ENCODE assay signal across 8 cellular contexts in the genomic region with DNA sequence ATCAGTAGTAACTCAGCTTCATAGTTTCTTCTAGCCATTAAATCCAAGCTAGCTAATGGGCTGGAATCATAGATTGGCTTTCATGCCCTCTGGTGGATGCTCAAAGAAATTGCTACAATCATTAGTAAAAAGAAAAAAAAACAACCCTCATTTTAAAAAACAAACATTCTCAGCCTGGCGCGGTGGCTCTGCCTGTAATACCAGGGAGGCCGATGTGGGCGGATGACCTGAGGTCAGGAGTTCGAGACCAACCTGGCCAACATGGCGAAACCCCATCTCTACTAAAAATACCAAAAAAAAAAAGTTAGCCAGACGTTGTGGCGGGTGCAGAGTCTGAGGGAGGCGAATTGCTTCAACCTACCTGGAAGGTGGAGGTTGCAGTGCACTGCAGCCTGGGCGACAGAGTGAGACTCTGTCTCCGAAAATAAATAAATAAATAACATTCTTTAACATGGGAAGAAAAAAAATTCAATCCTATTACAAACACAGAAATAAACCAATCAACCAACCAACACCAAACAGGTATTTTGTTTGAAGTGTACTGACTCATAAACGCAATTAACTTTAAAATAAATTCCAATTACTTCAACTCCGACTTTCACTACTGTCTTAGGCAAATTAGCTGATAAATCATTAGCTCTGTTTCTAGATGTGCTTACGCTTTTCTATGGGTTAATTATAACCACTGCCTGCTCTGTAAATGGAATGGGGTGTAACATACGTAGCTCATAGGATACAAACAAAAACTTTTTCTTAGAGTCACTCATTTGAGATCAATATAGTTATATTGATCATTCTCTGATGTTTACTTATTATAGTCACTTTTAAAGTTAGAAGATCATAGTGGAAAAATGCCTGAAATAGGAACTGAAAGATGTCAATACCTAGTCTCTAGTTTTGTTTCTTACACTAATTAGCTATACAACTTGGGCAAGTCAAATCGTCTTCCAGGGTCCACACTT. TPM values are rescaled to one million over a fixed set of nuclear protein-coding genes. Genes with fewer than 3 reads are reported as not detected.
A peak's percentile ranks its signal among the peaks of the same experiment; 100 is the strongest.
DNase-seq lines count a peak whose midpoint lies in the region; ATAC-seq, FAIRE-seq and TF ChIP-seq lines count a peak whose summit lies in the region.

No MANE protein-coding gene starts in this region.

- intact Hi-C loops in IMR-90 (cut with micrococcal nuclease): loop anchor here (1.0 to 5.0 kb wide), 4 partner anchors 102 to 463 kb away; partner anchors contain the start of genes CLDN1 and P3H2
- intact Hi-C loops in PC-9 (cut with micrococcal nuclease; ENCODE audit: unreplicated experiment): loop anchor here (1.0 to 2.0 kb wide), 8 partner anchors 18 to 464 kb away; partner anchors contain the start of gene CLDN1

- peaks cover 2% of the 10 kb centered on the region for H3K27me3 Mint-ChIP-seq in activated naive CD4-positive, alpha-beta T cell treated with anti-CD3 and anti-CD28 coated beads, Interleukin-2, amount 50 U/mL, for 24 hours

- H4K8ac ChIP-seq in IMR-90 (ENCODE audit: low read depth in 2 of 2, low read length in 2 of 2): no peak overlapping the region

- POLR2A ChIA-PET in IMR-90 (lab: Charles Lee; ENCODE audit: unreplicated experiment) (interaction anchor here (0.6 kb wide), 1 partner anchor 413 kb away, joined by 5 read pairs; no protein-coding TSS in a partner anchor), PC-9 (lab: Charles Lee; ENCODE audit: unreplicated experiment) (interaction anchor here (0.5 to 0.7 kb wide), 3 partner anchors 36 to 123 kb away, joined by 3 to 12 read pairs (median 5); no protein-coding TSS in a partner anchor)

- no peak overlapping the region for H3K4me3 Mint-ChIP-seq in activated naive CD4-positive, alpha-beta T cell treated with anti-CD3 and anti-CD28 coated beads, Interleukin-2, amount 50 U/mL, for 24 hours

- no peak overlapping the region for H3K9ac ChIP-seq in IMR-90 (ENCODE audit: low read depth, low read length)

- H3K27me3 ChIP-seq in IMR-90 (ENCODE audit: control insufficient read depth, insufficient read depth, low read length) (no peaks in the 10 kb centered on the region), PC-9 (ENCODE audit: insufficient read depth, low read depth) (no peaks in the 10 kb centered on the region)

- H4K91ac ChIP-seq in IMR-90 (ENCODE audit: insufficient read depth, low read depth, low read length): no peak overlapping the region

- H3K23ac ChIP-seq in IMR-90 (ENCODE audit: low read depth, low read length): no peak overlapping the region

- H2AK5ac ChIP-seq in IMR-90 (ENCODE audit: low read depth, low read length): no peak overlapping the region

- no peak overlapping the region for H3K56ac ChIP-seq in IMR-90 (ENCODE audit: extremely low read depth, insufficient read depth, low read length)

- in situ Hi-C loops in IMR-90 (cut with MboI; ENCODE audit: low sequenced_read_pairs): loop anchor here (5.0 kb wide), 1 partner anchor 202 kb away; no protein-coding TSS in a partner anchor

- TF ChIP-seq RAD21 in IMR-90 (IDR thresholded peaks at IDR 0.05; ENCODE audit: low read length): peak; percentile 81

- dilution Hi-C loops in IMR-90 (cut with HindIII; ENCODE audit: low sequenced_read_pairs, unreplicated experiment): no loop called here

- peaks cover 11% of the 10 kb centered on the region for H3F3A ChIP-seq in PC-9 (ENCODE audit: insufficient read depth, low read depth)

- TF ChIP-seq POLR2A in IMR-90 (IDR thresholded peaks at IDR 0.05; ENCODE audit: low read depth, low read length): no peak

- no peak overlapping the region for H4K5ac ChIP-seq in IMR-90 (ENCODE audit: low read depth, low read length)

- no peak overlapping the region for H3K18ac ChIP-seq in IMR-90 (ENCODE audit: low read depth, low read length)

- H2AFZ ChIP-seq in IMR-90 (replicated peaks; ENCODE audit: low read length, poor library complexity): no peak overlapping the region
- no peak overlapping the region for H2AFZ ChIP-seq in PC-9

- no peak overlapping the region for H2BK120ac ChIP-seq in IMR-90 (ENCODE audit: low read depth, low read length)

- FAIRE-seq in G401.6 (lab: Jason Lieb, UNC): peak; percentile 97

- H3K27ac Mint-ChIP-seq in activated naive CD4-positive, alpha-beta T cell treated with anti-CD3 and anti-CD28 coated beads, Interleukin-2, amount 50 U/mL, for 24 hours: peak overlapping the region; percentile 27

- no peaks in the 10 kb centered on the region for H3K9me3 ChIP-seq in IMR-90 (ENCODE audit: control insufficient read depth, insufficient read depth, low read length)
- H3K9me3 ChIP-seq in PC-9 (ENCODE audit: insufficient read depth, low read depth): no peaks in the 10 kb centered on the region

- H2BK15ac ChIP-seq in IMR-90 (ENCODE audit: low read depth, low read length): 0 out of 3 replicates have a peak overlapping the region, but pooled peaks have one; percentile 3

- H3K4me2 ChIP-seq in IMR-90 (ENCODE audit: low read depth, low read length) (no peak overlapping the region), PC-9 (no peak overlapping the region)

- peaks cover 9% of the 10 kb centered on the region for H3K4me1 Mint-ChIP-seq in activated naive CD4-positive, alpha-beta T cell treated with anti-CD3 and anti-CD28 coated beads, Interleukin-2, amount 50 U/mL, for 24 hours

- no peaks in the 10 kb centered on the region for H3K79me2 ChIP-seq in PC-9 (ENCODE audit: low read depth)

- H3K14ac ChIP-seq in IMR-90 (replicated peaks; ENCODE audit: low read depth, low read length): no peak overlapping the region

- no peaks in the 10 kb centered on the region for H3K36me3 Mint-ChIP-seq in activated naive CD4-positive, alpha-beta T cell treated with anti-CD3 and anti-CD28 coated beads, Interleukin-2, amount 50 U/mL, for 24 hours

- H3K9me1 ChIP-seq in IMR-90 (ENCODE audit: insufficient read depth, low read length): no peaks in the 10 kb centered on the region

- no peak overlapping the region for H3K4ac ChIP-seq in IMR-90 (ENCODE audit: low read depth, low read length)

- H3K9me3 Mint-ChIP-seq in activated naive CD4-positive, alpha-beta T cell treated with anti-CD3 and anti-CD28 coated beads, Interleukin-2, amount 50 U/mL, for 24 hours: no peaks in the 10 kb centered on the region

- ATAC-seq in GM21723 (IDR thresholded peaks at IDR 0.05; ENCODE audit: unreplicated experiment) (peak; percentile 76), IMR-90 (ENCODE audit: low read depth) (peak; percentile 75)

- no peak overlapping the region for H2BK20ac ChIP-seq in IMR-90 (ENCODE audit: low read depth, low read length)

- CTCF ChIA-PET in IMR-90 (lab: Yijun Ruan, JAX) (interaction anchor here (0.6 to 2.1 kb wide), 12 partner anchors 14 to 467 kb away, joined by 3 to 11 read pairs (median 4); partner anchors contain the start of gene CLDN1), PC-9 (lab: Charles Lee) (interaction anchor here (0.6 to 2.0 kb wide), 16 partner anchors 20 to 1363 kb away, joined by 3 to 10 read pairs (median 4); partner anchors contain the start of genes CLDN1 and P3H2)

- no peaks in the 10 kb centered on the region for H3K36me3 ChIP-seq in IMR-90 (ENCODE audit: control insufficient read depth, insufficient read depth, low read length)
- H3K36me3 ChIP-seq in PC-9 (ENCODE audit: low read depth): no peaks in the 10 kb centered on the region

- DNase-seq in IMR-90 (peak; percentile 76), PC-9 (peak; percentile 70 to 73), glomerular visceral epithelial cell (ENCODE audit: extremely low spot score) (peak; percentile 56), renal cortical epithelial cell (ENCODE audit: low read depth) (peak; percentile 84)
- DNase-seq in effector CD8-positive, alpha-beta T cell (lab: John Stamatoyannopoulos, UW): no peak

- H3K27ac ChIP-seq in IMR-90 (ENCODE audit: insufficient read depth, low read length) (no peak overlapping the region), PC-9 (no peak overlapping the region)

- H3K4me1 ChIP-seq in IMR-90 (ENCODE audit: control insufficient read depth, insufficient read depth, low read length) (no peaks in the 10 kb centered on the region), PC-9 (replicated peaks; ENCODE audit: insufficient read depth) (no peaks in the 10 kb centered on the region)

- no peaks in the 10 kb centered on the region for H4K20me1 ChIP-seq in IMR-90 (ENCODE audit: insufficient read depth, low read length)
- no peaks in the 10 kb centered on the region for H4K20me1 ChIP-seq in PC-9 (ENCODE audit: insufficient read depth)

- BruUV-seq in IMR-90 (replicated peaks; lab: Mats Ljungman, UMichigan): no TSS peak
- no TSS peak for BruUV-seq in PC-9 (replicated peaks; lab: Mats Ljungman, UMichigan)

- no peaks in the 10 kb centered on the region for H3K79me1 ChIP-seq in IMR-90 (ENCODE audit: low read depth in 1 of 2, low read length in 2 of 2)

- H3K4me3 ChIP-seq in IMR-90 (ENCODE audit: insufficient read depth, low read depth, low read length) (no peak overlapping the region), PC-9 (no peak overlapping the region)

- H2AK9ac ChIP-seq in IMR-90 (replicated peaks; ENCODE audit: low read depth, low read length, poor library complexity): no peak overlapping the region

- no peaks in the 10 kb centered on the region for H3K9me2 ChIP-seq in PC-9 (ENCODE audit: insufficient read depth)

- H2BK5ac ChIP-seq in IMR-90 (ENCODE audit: low read depth, low read length, poor library complexity, severe bottlenecking): no peak overlapping the region

- peak; percentile 75 for TF ChIP-seq CTCF in IMR-90 (conservative IDR thresholded peaks at IDR 0.05; ENCODE audit: low read depth, low read length)
- peak; percentile 95 for TF ChIP-seq CTCF in PC-9 (conservative IDR thresholded peaks at IDR 0.05)

- no CpG with 5 or more reads among the region's 16 CpGs for WGBS in IMR-90 (ENCODE audit: extremely low coverage in 2 of 2, insufficient read length in 1 of 2), 2 experiments

TF ChIP-seq in IMR-90, 13 proteins besides CTCF, POLR2A, EP300 and RAD21:
- TF ChIP-seq USF2 (IDR thresholded peaks at IDR 0.05; ENCODE audit: low read depth, low read length): no peak
- TF ChIP-seq SMC3 (IDR thresholded peaks at IDR 0.05; ENCODE audit: low read depth, low read length): peak; percentile 86

RNA-seq across cellular contexts. Expression of gene TMEM207, which starts 24.9 kb away (rescaled TPM):
- total RNA-seq in IMR-90 (2012; rRNA removed): not detected in 2 replicates
- polyA plus RNA-seq in IMR-90 (2012; rRNA removed): not detected in 2 replicates
- not detected in 2 replicates for polyA plus RNA-seq in IMR-90 (2012; cell fraction: cytosol; rRNA removed)
- polyA plus RNA-seq in IMR-90 (2012; cell fraction: nucleus; rRNA removed; ENCODE audit: low replicate concordance): not detected in 2 replicates
- total RNA-seq in PC-9 (2021): not detected in 2 replicates
- total RNA-seq in renal cortical epithelial cell: not detected in 2 replicates

RNA-seq across cellular contexts. Expression of gene CLDN16, which starts 36.8 kb away (rescaled TPM):
- total RNA-seq in IMR-90 (2012; rRNA removed): under 0.01 TPM in 2 replicates
- polyA plus RNA-seq in IMR-90 (2012; rRNA removed): 0.09 and 0.22 TPM in 2 replicates
- 0.13 TPM in 1 of 2 replicates, not detected in the other for polyA plus RNA-seq in IMR-90 (2012; cell fraction: cytosol; rRNA removed)
- 0.02 and 0.07 TPM in 2 replicates for polyA plus RNA-seq in IMR-90 (2012; cell fraction: nucleus; rRNA removed; ENCODE audit: low replicate concordance)
- total RNA-seq in PC-9 (2021): 0.20 and 0.46 TPM in 2 replicates
- 30.2 and 41.8 TPM in 2 replicates for total RNA-seq in renal cortical epithelial cell

Comparison
In these comparisons a context has a peak if more than half of its experiments do, and no peak if none do; other contexts are left out.
1. RNA of gene CLDN16, which starts 36.8 kb away (total RNA-seq): 30.2 to 41.8 TPM in renal cortical epithelial cell; 0.20 to 0.46 TPM in PC-9 and under 0.01 TPM in IMR-90; every median in the first group is over 10 times any median in the second.